Comparison of ENCODE assay signal across 8 cellular contexts in the genomic region with DNA sequence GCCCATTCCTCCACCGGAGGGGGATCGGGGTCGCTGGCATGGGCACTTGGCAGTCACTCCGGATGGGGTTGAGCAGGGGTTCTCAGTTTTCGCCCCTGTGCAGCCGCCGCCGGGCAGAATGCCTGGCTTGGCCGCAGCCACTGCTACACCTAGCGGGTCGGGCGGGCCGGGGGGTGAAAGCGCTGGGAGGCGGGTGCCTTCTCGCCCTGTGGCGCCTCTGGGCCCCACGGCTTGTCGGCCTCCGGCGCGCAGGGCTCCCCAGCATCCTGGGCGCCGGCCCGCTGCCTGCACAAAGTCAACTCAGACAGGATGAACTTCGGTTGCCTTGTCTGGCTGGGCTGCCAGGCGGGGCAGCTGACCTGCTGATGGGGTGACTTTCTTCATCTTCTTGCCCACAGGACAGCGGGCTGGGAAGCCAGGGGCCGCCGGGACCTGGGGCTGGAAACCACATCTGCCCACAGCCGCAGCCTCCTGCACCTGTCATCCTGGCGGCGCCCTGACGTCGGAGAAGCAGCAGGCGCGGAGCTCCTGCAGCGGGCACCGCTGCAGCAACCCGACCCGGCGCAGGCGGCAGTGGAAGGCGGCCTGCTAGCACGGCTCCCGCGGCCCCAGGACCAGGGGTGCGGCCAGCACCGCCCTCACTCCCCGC. TPM values are rescaled to one million over a fixed set of nuclear protein-coding genes. Genes with fewer than 3 reads are reported as not detected.
DNase-seq lines count a peak whose midpoint lies in the region; ATAC-seq and TF ChIP-seq lines count a peak whose summit lies in the region.

No MANE protein-coding gene starts in this region.

- ATAC-seq in GM19035 (IDR thresholded peaks at IDR 0.05; ENCODE audit: unreplicated experiment) (peak; percentile 39), HG03460 (IDR thresholded peaks at IDR 0.05; ENCODE audit: unreplicated experiment) (peak; percentile 24), GM21367 (IDR thresholded peaks at IDR 0.05; ENCODE audit: unreplicated experiment) (no peak)

- no peaks in the 10 kb centered on the region for H3K9me3 ChIP-seq in muscle layer of colon (ENCODE audit: low read length)

- H3K4me3 ChIP-seq in dorsolateral prefrontal cortex (peak overlapping the region; percentile 17 to 82 (median 63)), muscle layer of colon (ENCODE audit: low read depth in 1 of 2, low read length in 2 of 2) (peak overlapping the region; percentile 20 to 45)

- intact Hi-C loops in dorsolateral prefrontal cortex (cut with DNase I) = loop anchor here in 1 of 2 donors (10.0 kb wide), 1 partner anchor 47 kb away; no protein-coding TSS in a partner anchor

- H3K27ac ChIP-seq in dorsolateral prefrontal cortex (peak overlapping the region in 47 of 59 donors; percentile 3 to 89 (median 73)), muscle layer of colon (ENCODE audit: low read depth, low read length) (no peak overlapping the region), substantia nigra (ENCODE audit: low read depth, low read length, poor library complexity, severe bottlenecking) (peak overlapping the region; percentile 88)

- H3K36me3 ChIP-seq in muscle layer of colon (ENCODE audit: insufficient read depth, low read length) = no peaks in the 10 kb centered on the region

- H3K27me3 ChIP-seq in dorsolateral prefrontal cortex (peaks cover 0 to 54% (median 30%) of the 10 kb centered on the region in 45 donors), muscle layer of colon (ENCODE audit: control insufficient read depth in 1 of 2, insufficient read depth in 2 of 2, low read length in 2 of 2) (peaks cover 8 to 40% of the 10 kb centered on the region in 2 donors)

- no peak for TF ChIP-seq CTCF in dorsolateral prefrontal cortex (IDR thresholded peaks at IDR 0.05 in 54 of 56, conservative IDR thresholded peaks at IDR 0.05 in 2 of 56; ENCODE audit: low read depth in 1 of 56, partially characterized antibody in 56 of 56)

- no peak overlapping the region for H3K9ac ChIP-seq in muscle layer of colon (ENCODE audit: low read length)

- peak; percentile 27 for DNase-seq in activated CD4-positive, alpha-beta T cell treated with anti-CD3 and anti-CD28 coated beads for 1 hour
- DNase-seq in dorsolateral prefrontal cortex = peak in 1 of 10 donors; percentile 54
- DNase-seq in substantia nigra (lab: John Stamatoyannopoulos, UW) = peak in 8 of 49 donors; percentile 22 to 53 (median 47)
- DNase-seq in SIG-M5 treated with dmso at 0.1 percent for 504 hours (lab: John Stamatoyannopoulos, UW; ENCODE audit: unreplicated experiment) = no peak

- H3K4me1 ChIP-seq in muscle layer of colon (ENCODE audit: insufficient read depth, low read length) = no peaks in the 10 kb centered on the region

RNA-seq across cellular contexts. Expression of a gene that starts 1.2 kb away (rescaled TPM):
- total RNA-seq in dorsolateral prefrontal cortex = 100 to 1,000 TPM in 1 of 120 experiments, 10 to 100 TPM in 111, 1 to 10 TPM in 8; 3.5 to 118 (median 25.3) TPM
